ENCODE assay signal across 1 cellular context in genomic region chr11:15852179-15852578, GRCh38.
TF ChIP-seq lines count a peak whose summit lies in the region.

No MANE protein-coding gene starts in this region.

TF ChIP-seq in GM23338, 12 proteins besides CTCF, POLR2A, EP300 and RAD21 (continued from another document):
- TF ChIP-seq REST (IDR thresholded peaks at IDR 0.05; ENCODE audit: unreplicated experiment) (no peak), NANOG (IDR thresholded peaks at IDR 0.05; ENCODE audit: borderline replicate concordance) (no peak), JUNB (IDR thresholded peaks at IDR 0.05; ENCODE audit: unreplicated experiment) (no peak), ZNF114 (CRISPR knock-in tag; IDR thresholded peaks at IDR 0.05) (no peak), POLR2AphosphoS5 (IDR thresholded peaks at IDR 0.05; ENCODE audit: low read depth) (no peak), ZNF331 (CRISPR knock-in tag; IDR thresholded peaks at IDR 0.05; ENCODE audit: low read depth) (no peak)
TF ChIP-seq in GM23338: peak in this region for 0.
